Comparison of ENCODE assay signal across 19 cellular contexts in the genomic region with DNA sequence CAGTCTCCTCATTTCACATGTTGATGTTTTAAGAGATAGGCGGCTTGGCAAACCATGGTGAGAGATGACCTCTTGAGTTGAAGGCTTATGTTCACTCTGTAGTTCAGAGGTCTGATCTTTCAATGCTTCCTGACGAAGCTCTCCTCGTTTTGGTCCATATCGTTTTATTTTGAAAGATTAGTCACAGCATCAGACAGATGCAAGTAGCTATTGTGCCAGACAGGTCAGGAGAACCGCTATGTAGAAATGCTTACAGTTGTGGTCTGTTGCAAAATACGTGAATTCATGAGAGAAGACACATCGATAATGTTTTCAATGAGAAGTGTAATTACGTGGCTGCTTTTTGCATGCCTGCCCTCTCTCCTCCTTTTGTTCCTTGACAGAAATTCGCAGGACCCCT.
DNase-seq lines count a peak whose midpoint lies in the region; ATAC-seq and TF ChIP-seq lines count a peak whose summit lies in the region.
"Had no signal": no experiment of that assay in that cellular context is flagged by ENCODE, and none has a peak within 500 bp of the region (broad histone marks: within the 10 kb centered on the region; RNA-seq: fewer than 3 reads in every experiment).

No MANE protein-coding gene starts in this region.

- DNase-seq in AG08396 (ENCODE audit: low spot score), result peak; percentile 5
- DNase-seq in NB4 (ENCODE audit: low read depth), result peak; percentile 1
- DNase-seq in astrocyte of the hippocampus (ENCODE audit: low read depth, low spot score), result peak; percentile 20
- peak; percentile 93 for DNase-seq in fibroblast of mammary gland (ENCODE audit: low read depth)
- no peak for DNase-seq in NCI-H2196 treated with DMSO at 0.1 percent for 48 hours (lab: John Stamatoyannopoulos, UW; ENCODE audit: unreplicated experiment)
- no peak for DNase-seq in iPS-NIHi11 (ENCODE audit: low spot score)
- DNase-seq: CD8-positive, alpha-beta memory T cell; GF-D8; Karpas-422; NCI-H1417 treated with DMSO at 0.1 percent for 48 hours; NCI-H1930; NCI-H2171 treated with DMSO at 0.1 percent for 48 hours; NCI-H510A treated with DMSO at 0.1 percent for 48 hours; NCI-H82; SW 1271 had no signal

- TF ChIP-seq CTCF in NB4 (IDR thresholded peaks at IDR 0.05; ENCODE audit: low read depth, low read length), result no peak
- TF ChIP-seq CTCF in fibroblast of mammary gland (conservative IDR thresholded peaks at IDR 0.05; ENCODE audit: control insufficient read depth, insufficient read depth, low read depth, low read length), result no peak

- no peak for TF ChIP-seq POLR2A in NB4 (IDR thresholded peaks at IDR 0.05; ENCODE audit: extremely low read depth, insufficient read length)

- ATAC-seq in HG02852 (IDR thresholded peaks at IDR 0.05; ENCODE audit: unreplicated experiment), result no peak
- no peak for ATAC-seq in HG02884 (IDR thresholded peaks at IDR 0.05; ENCODE audit: unreplicated experiment)
- ATAC-seq: GM23338 had no signal

- H3K4me3 ChIP-seq in NB4 (ENCODE audit: low read depth, low read length) (no peak overlapping the region), fibroblast of mammary gland (ENCODE audit: control insufficient read depth, low read depth, low read length) (no peak overlapping the region)
- H3K4me3 ChIP-seq: BLaER1, GM23338 had no signal

Comparison
In these comparisons a context has a peak if more than half of its experiments do, and no peak if none do; other contexts are left out.
1. DNase-seq: peak in AG08396 (single experiment), NB4 (single experiment), astrocyte of the hippocampus (single experiment) and fibroblast of mammary gland (single experiment); none in NCI-H2196 treated with DMSO at 0.1 percent for 48 hours (single experiment) and iPS-NIHi11 (single experiment).